ENCODE assay signal across 9 cellular contexts in the genomic region with DNA sequence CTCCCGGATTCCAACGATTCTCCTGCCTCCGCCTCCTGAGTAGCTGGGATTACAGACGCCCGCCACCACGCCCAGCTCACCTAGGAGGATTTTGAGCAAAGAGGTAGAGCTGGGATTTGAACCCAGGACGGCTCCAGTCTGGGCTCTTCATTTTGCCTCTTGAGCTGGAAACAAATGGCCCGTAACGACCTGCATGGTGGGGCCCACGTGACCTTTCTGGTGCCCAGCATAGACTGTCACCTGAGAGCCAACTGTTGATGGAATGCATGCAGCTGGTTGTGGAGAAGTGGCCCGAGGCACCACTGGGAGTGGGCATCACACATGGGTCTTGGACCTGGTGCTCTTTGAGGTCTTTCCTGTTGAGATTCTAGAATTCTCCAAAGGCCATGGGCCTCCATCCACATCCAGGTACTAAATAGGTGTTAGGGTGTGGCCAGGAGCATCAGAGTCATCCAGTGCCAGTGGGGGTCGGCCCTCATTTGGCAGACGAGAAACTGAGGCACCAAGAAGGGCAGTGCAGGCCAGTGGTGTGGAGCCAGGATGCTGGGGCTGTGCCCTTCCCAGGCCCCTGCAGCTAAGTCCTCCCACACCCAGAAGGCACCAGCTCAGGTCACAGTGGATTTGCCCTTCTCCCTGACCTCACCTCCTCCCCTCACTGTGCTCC. TPM values are rescaled to one million over a fixed set of nuclear protein-coding genes. Genes with fewer than 3 reads are reported as not detected.
DNase-seq lines count a peak whose midpoint lies in the region; ATAC-seq and TF ChIP-seq lines count a peak whose summit lies in the region.
"Had no signal": no experiment of that assay in that cellular context is flagged by ENCODE, and none has a peak within 500 bp of the region (broad histone marks: within the 10 kb centered on the region; RNA-seq: fewer than 3 reads in every experiment).

No MANE protein-coding gene starts in this region.

- H3K27ac ChIP-seq in RWPE2 (ENCODE audit: poor library complexity, severe bottlenecking), result peak overlapping the region; percentile 96
- peak overlapping the region; percentile 97 for H3K27ac ChIP-seq in epithelial cell of prostate

- DNase-seq in activated CD4-positive, alpha-beta T cell treated with anti-CD3 and anti-CD28 coated beads for 36 hours, result no peak
- DNase-seq in activated CD4-positive, alpha-beta T cell treated with anti-CD3 and anti-CD28 coated beads, Interleukin-2, amount 50 U/mL, for 4 hours, result no peak
- no peak for DNase-seq in RWPE2 (ENCODE audit: low spot score)
- DNase-seq in epithelial cell of prostate (ENCODE audit: low read depth, low spot score), result no peak
- DNase-seq in amygdala (lab: John Stamatoyannopoulos, UW), result no peak
- no peak for DNase-seq in NCI-H187 treated with DMSO at 0.1 percent for 48 hours (lab: John Stamatoyannopoulos, UW)
- DNase-seq in nucleus accumbens (lab: John Stamatoyannopoulos, UW), result no peak
- DNase-seq: stimulated activated CD4-positive, alpha-beta T cell treated with anti-CD3 and anti-CD28 coated beads, Interleukin-4, amount 100 ng/mL, for 1 hour had no signal

- no peak for ATAC-seq in activated CD4-positive, alpha-beta T cell treated with anti-CD3 and anti-CD28 coated beads for 36 hours
- ATAC-seq in RWPE2 (ENCODE audit: low read depth), result peak; percentile 4; the same call in 1 of the 3 replicates
- no peak for ATAC-seq in stimulated activated memory B cell treated with anti-CD40 and anti-IgM and Interleukin-4, amounts not matched to agents 10 μg/mL and 1 μg/mL and 100 μg/mL, for 72 hours

- no peaks in the 10 kb centered on the region for H3K27me3 ChIP-seq in RWPE2 (ENCODE audit: insufficient read depth, poor library complexity, severe bottlenecking)

- CTCF ChIA-PET in activated CD4-positive, alpha-beta T cell treated with anti-CD3 and anti-CD28 coated beads for 36 hours (lab: Charles Lee), result interaction anchor here (0.7 to 3.8 kb wide), 5 partner anchors 9 to 32 kb away, joined by 3 to 17 read pairs (median 4); a partner anchor contains a TSS

- H3K27ac Mint-ChIP-seq in activated CD4-positive, alpha-beta T cell treated with anti-CD3 and anti-CD28 coated beads for 36 hours, result peak overlapping the region; percentile 84
- peak overlapping the region; percentile 91 for H3K27ac Mint-ChIP-seq in stimulated activated memory B cell treated with anti-CD40 and anti-IgM and Interleukin-4, amounts not matched to agents 10 μg/mL and 1 μg/mL and 100 μg/mL, for 72 hours

- H3K9me3 ChIP-seq in RWPE2 (ENCODE audit: severe bottlenecking), result no peaks in the 10 kb centered on the region

- H3K36me3 Mint-ChIP-seq in activated CD4-positive, alpha-beta T cell treated with anti-CD3 and anti-CD28 coated beads for 36 hours (ENCODE audit: low read depth), result peaks cover 69% of the 10 kb centered on the region
- H3K36me3 Mint-ChIP-seq in stimulated activated memory B cell treated with anti-CD40 and anti-IgM and Interleukin-4, amounts not matched to agents 10 μg/mL and 1 μg/mL and 100 μg/mL, for 72 hours, result peaks cover 71% of the 10 kb centered on the region

- POLR2A ChIA-PET in activated CD4-positive, alpha-beta T cell treated with anti-CD3 and anti-CD28 coated beads for 36 hours (lab: Charles Lee), result interaction anchor here (0.6 to 3.4 kb wide), 6 partner anchors 9 to 1257 kb away, joined by 3 to 26 read pairs (median 4); a partner anchor contains a TSS

- peaks cover 46% of the 10 kb centered on the region for H3K36me3 ChIP-seq in RWPE2 (ENCODE audit: low read depth)

- TF ChIP-seq CTCF in RWPE2 (IDR thresholded peaks at IDR 0.05; ENCODE audit: poor library complexity, severe bottlenecking), result no peak

- no peaks in the 10 kb centered on the region for H3K27me3 Mint-ChIP-seq in activated CD4-positive, alpha-beta T cell treated with anti-CD3 and anti-CD28 coated beads for 36 hours
- H3K27me3 Mint-ChIP-seq in stimulated activated memory B cell treated with anti-CD40 and anti-IgM and Interleukin-4, amounts not matched to agents 10 μg/mL and 1 μg/mL and 100 μg/mL, for 72 hours, result no peaks in the 10 kb centered on the region

- intact Hi-C loops in activated CD4-positive, alpha-beta T cell treated with anti-CD3 and anti-CD28 coated beads for 36 hours (cut with DNase I, micrococcal nuclease), result loop anchor here in 1 of 2 experiments (5.0 to 10.0 kb wide), 3 partner anchors 372 to 819 kb away; a partner anchor contains a TSS

- peaks cover 68% of the 10 kb centered on the region for H3K4me1 Mint-ChIP-seq in activated CD4-positive, alpha-beta T cell treated with anti-CD3 and anti-CD28 coated beads for 36 hours
- peaks cover 78% of the 10 kb centered on the region for H3K4me1 Mint-ChIP-seq in stimulated activated memory B cell treated with anti-CD40 and anti-IgM and Interleukin-4, amounts not matched to agents 10 μg/mL and 1 μg/mL and 100 μg/mL, for 72 hours

- no peaks in the 10 kb centered on the region for H3K9me3 Mint-ChIP-seq in activated CD4-positive, alpha-beta T cell treated with anti-CD3 and anti-CD28 coated beads for 36 hours (ENCODE audit: low read depth)
- H3K9me3 Mint-ChIP-seq in stimulated activated memory B cell treated with anti-CD40 and anti-IgM and Interleukin-4, amounts not matched to agents 10 μg/mL and 1 μg/mL and 100 μg/mL, for 72 hours, result no peaks in the 10 kb centered on the region

- peak overlapping the region; percentile 32 for H3K4me3 Mint-ChIP-seq in activated CD4-positive, alpha-beta T cell treated with anti-CD3 and anti-CD28 coated beads for 36 hours
- H3K4me3 Mint-ChIP-seq in stimulated activated memory B cell treated with anti-CD40 and anti-IgM and Interleukin-4, amounts not matched to agents 10 μg/mL and 1 μg/mL and 100 μg/mL, for 72 hours, result peak overlapping the region; percentile 46

- H3K4me3 ChIP-seq in RWPE2 (ENCODE audit: severe bottlenecking), result no peak overlapping the region

- H3K4me1 ChIP-seq in RWPE2 (ENCODE audit: insufficient read depth, poor library complexity, severe bottlenecking), result peaks cover 3% of the 10 kb centered on the region

RNA-seq across cellular contexts. Expression of a gene that starts 3.9 kb away (rescaled TPM):
- total RNA-seq in activated CD4-positive, alpha-beta T cell treated with anti-CD3 and anti-CD28 coated beads for 36 hours, result 100 to 1,000 TPM; 580 to 680 TPM

RNA-seq across cellular contexts. Expression of a gene that starts 8.3 kb away (rescaled TPM):
- total RNA-seq in activated CD4-positive, alpha-beta T cell treated with anti-CD3 and anti-CD28 coated beads for 36 hours, result 10 to 100 TPM; 42.8 to 68.8 TPM

RNA-seq across cellular contexts. Expression of a gene that starts 22.1 kb away (rescaled TPM):
- total RNA-seq in activated CD4-positive, alpha-beta T cell treated with anti-CD3 and anti-CD28 coated beads for 36 hours, result 10 to 100 TPM; 43.2 to 44.9 TPM

RNA-seq across cellular contexts. Expression of a gene that starts 46.3 kb away (rescaled TPM):
- under 1 TPM; 0.37 to 0.39 TPM for total RNA-seq in activated CD4-positive, alpha-beta T cell treated with anti-CD3 and anti-CD28 coated beads for 36 hours
